8 cellular contexts compared by ENCODE assay signal in genomic region chr1:67489643-67490042, GRCh38. TPM values are rescaled to one million over a fixed set of nuclear protein-coding genes. Genes with fewer than 3 reads are reported as not detected.
DNase-seq lines count a peak whose midpoint lies in the region; ATAC-seq and TF ChIP-seq lines count a peak whose summit lies in the region.

No MANE protein-coding gene starts in this region.

- DNase-seq in ELF-1 (ENCODE audit: low read depth, low spot score) = peak; percentile 23
- peak; percentile 27 for DNase-seq in RPMI7951 (ENCODE audit: low read depth)
- peak in 1 of 2 donors; percentile 11 for DNase-seq in heart right ventricle
- no peak for DNase-seq in putamen (ENCODE audit: low spot score)
- DNase-seq in mesenteric fat pad (ENCODE audit: low spot score) = no peak
- DNase-seq in CD1c-positive myeloid dendritic cell (ENCODE audit: extremely low spot score) = no peak

- peak; percentile 63 for ATAC-seq in GM21723 (IDR thresholded peaks at IDR 0.05; ENCODE audit: unreplicated experiment)
- peak; percentile 46 to 91 (median 78) for ATAC-seq in heart right ventricle
- ATAC-seq in HG03095 (IDR thresholded peaks at IDR 0.05; ENCODE audit: unreplicated experiment) = no peak

- TF ChIP-seq CTCF in heart right ventricle (IDR thresholded peaks at IDR 0.05) = peak; percentile 17 to 67 (median 50)

- 16 to 22% methylated on average over 1 of the region's 1 CpG for WGBS in heart right ventricle, 2 donors

- H3K4me1 ChIP-seq in heart right ventricle = no peaks in the 10 kb centered on the region

- H3K4me3 ChIP-seq in heart right ventricle = no peak overlapping the region

- intact Hi-C loops in heart right ventricle (cut with DNase I) = loop anchor here in 8 of 10 donors (1.0 to 10.0 kb wide), 6 partner anchors 55 to 725 kb away; partner anchors contain the start of gene SERBP1 (in 1 of the 8)

- H3K36me3 ChIP-seq in heart right ventricle = no peaks in the 10 kb centered on the region

- no peak overlapping the region for H3K27ac ChIP-seq in heart right ventricle

- H3K9me3 ChIP-seq in heart right ventricle = no peaks in the 10 kb centered on the region

- no peaks in the 10 kb centered on the region for H3K27me3 ChIP-seq in heart right ventricle

RNA-seq across cellular contexts. Expression of gene SERBP1, which starts 59.4 kb away (rescaled TPM):
- 246 and 260 TPM in 2 replicates for total RNA-seq in RPMI7951 (2014; rRNA removed; shearing (Covaris generic))
- total RNA-seq in heart right ventricle (100 to 1,000 TPM; 121 to 153 (median 142) TPM), mesenteric fat pad (151 TPM)
- 100 to 1,000 TPM in 1 of 2 donors, 10 to 100 TPM in 1; 58.3 to 121 TPM for polyA plus RNA-seq in heart right ventricle

Comparison
In these comparisons a context has a peak if more than half of its experiments do, and no peak if none do; other contexts are left out.
1. DNase-seq: peak in ELF-1 (single experiment) and RPMI7951 (single experiment); none in putamen (single experiment), mesenteric fat pad (single experiment) and CD1c-positive myeloid dendritic cell (single experiment).